Comparison of ENCODE assay signal across 20 cellular contexts in the genomic region with DNA sequence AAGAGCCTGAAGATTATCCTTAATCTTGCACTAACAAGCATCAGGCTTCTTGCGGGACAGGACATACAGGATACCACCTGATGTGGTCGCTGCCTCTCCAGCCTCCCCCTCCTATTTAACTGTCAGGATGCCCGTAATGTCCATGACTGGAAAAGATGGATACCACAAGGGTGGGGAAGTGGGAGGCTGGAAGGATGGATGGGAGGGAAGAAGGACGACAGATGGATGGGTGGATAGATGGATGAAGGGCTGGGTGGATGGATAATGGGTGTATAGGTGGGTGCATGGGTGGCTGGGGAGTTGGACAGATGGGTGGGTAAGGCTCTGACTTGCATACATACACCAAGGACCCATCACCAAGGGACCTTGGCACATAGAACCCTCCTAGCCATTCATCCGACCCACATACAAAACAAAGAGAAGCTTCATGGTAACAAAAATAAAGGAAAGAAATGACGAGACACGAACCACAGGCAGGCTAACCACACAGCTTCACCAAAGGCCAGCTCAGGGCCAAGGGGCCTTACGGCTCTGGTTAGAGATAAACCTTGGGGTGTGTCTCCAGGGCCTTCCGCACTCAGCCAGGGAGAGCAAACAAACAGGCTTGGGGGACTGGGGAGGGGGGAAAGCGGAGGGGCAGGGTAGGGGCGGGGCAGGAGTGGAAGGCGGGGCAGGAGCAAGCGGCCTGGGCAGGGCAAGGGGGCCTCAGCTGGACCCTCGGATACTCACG. TPM values are rescaled to one million over a fixed set of nuclear protein-coding genes. Genes with fewer than 3 reads are reported as not detected.
DNase-seq lines count a peak whose midpoint lies in the region; ATAC-seq, FAIRE-seq and TF ChIP-seq lines count a peak whose summit lies in the region.
"Had no signal": no experiment of that assay in that cellular context is flagged by ENCODE, and none has a peak within 500 bp of the region (broad histone marks: within the 10 kb centered on the region; RNA-seq: fewer than 3 reads in every experiment).

No MANE protein-coding gene starts in this region.

- H2BK120ac ChIP-seq in mesendoderm (ENCODE audit: low read depth, low read length), result no peak overlapping the region

- H3K79me2 ChIP-seq in HepG2 (ENCODE audit: insufficient read depth, low read length) (no peaks in the 10 kb centered on the region), mesendoderm (ENCODE audit: control insufficient read depth, insufficient read depth, low read length) (no peaks in the 10 kb centered on the region)

- H3K27me3 Mint-ChIP-seq in nephron progenitor cell (ENCODE audit: low read depth, poor library complexity), result no peaks in the 10 kb centered on the region
- H3K27me3 Mint-ChIP-seq: CD4-positive, alpha-beta T cell had no signal

- H3K4me3 Mint-ChIP-seq in nephron progenitor cell, result no peak overlapping the region
- H3K4me3 Mint-ChIP-seq: CD4-positive, alpha-beta T cell had no signal

- H2BK15ac ChIP-seq in mesendoderm (replicated peaks; ENCODE audit: low read depth), result no peak overlapping the region

- POLR2A ChIA-PET in HepG2 (lab: Yijun Ruan, JAX), result no interaction called here

- no peak overlapping the region for H2AFZ ChIP-seq in HepG2 (ENCODE audit: low read length)

- intact Hi-C loops in HepG2 (cut with micrococcal nuclease; ENCODE audit: unreplicated experiment) (no loop called here), right lobe of liver (cut with DNase I) (no loop called here), upper lobe of right lung (cut with DNase I) (no loop called here), heart right ventricle (cut with DNase I) (no loop called here), Right ventricle myocardium inferior (cut with DNase I) (no loop called here)

- H3K4me1 Mint-ChIP-seq in nephron progenitor cell, result no peaks in the 10 kb centered on the region

- no peak overlapping the region for H3K9ac ChIP-seq in HepG2 (ENCODE audit: insufficient read depth, low read depth, low read length)
- H3K9ac ChIP-seq in mesendoderm (ENCODE audit: low read length), result no peak overlapping the region

- CTCF ChIA-PET in HepG2 (lab: Yijun Ruan, JAX; ENCODE audit: low intra/inter-chr PET ratio, low total read pairs), result no interaction called here

- no peak for DNase-seq in HepG2 (ENCODE audit: low spot score)
- no peak for DNase-seq in right lobe of liver
- no peak for DNase-seq in nephron progenitor cell
- DNase-seq in upper lobe of right lung, result no peak
- no peak for DNase-seq in mesendoderm
- no peak for DNase-seq in heart right ventricle
- no peak for DNase-seq in Right ventricle myocardium inferior (ENCODE audit: missing footprints)
- DNase-seq: 8988T; BE2C; CD4-positive, alpha-beta T cell; DMS 273 treated with DMSO at 0.1 percent for 48 hours; GF-D8; NCI-H1417; NCI-H187 treated with DMSO at 0.1 percent for 48 hours; NCI-H446 treated with DMSO at 0.1 percent for 48 hours; NCI-H748 treated with DMSO at 0.1 percent for 48 hours; OCI-M1 had no signal

- TF ChIP-seq POLR2A in HepG2 (IDR thresholded peaks at IDR 0.05; ENCODE audit: insufficient read depth in 1 of 2, low read depth in 2 of 2, low read length in 2 of 2) (no peak), right lobe of liver (IDR thresholded peaks at IDR 0.05) (no peak), gastroesophageal sphincter (IDR thresholded peaks at IDR 0.05) (no peak)

- H2BK5ac ChIP-seq in mesendoderm (ENCODE audit: low read length), result no peak overlapping the region

- H3K4me1 ChIP-seq in HepG2 (ENCODE audit: insufficient read depth, low read length) (no peaks in the 10 kb centered on the region), right lobe of liver (no peaks in the 10 kb centered on the region), gastroesophageal sphincter (peaks cover 0 to 21% (median 0%) of the 10 kb centered on the region in 3 donors), upper lobe of right lung (no peaks in the 10 kb centered on the region), mesendoderm (ENCODE audit: control insufficient read depth, low read depth, low read length) (no peaks in the 10 kb centered on the region), heart right ventricle (peaks cover 0 to 11% (median 0%) of the 10 kb centered on the region in 9 donors)
- H3K4me1 ChIP-seq: BE2C had no signal

- no peak for TF ChIP-seq RAD21 in HepG2 (CRISPR knock-in tag; IDR thresholded peaks at IDR 0.05)

- H4K20me1 ChIP-seq in HepG2 (ENCODE audit: insufficient read depth, low read length), result no peaks in the 10 kb centered on the region

- peaks cover 29% of the 10 kb centered on the region for H3K36me3 Mint-ChIP-seq in nephron progenitor cell (ENCODE audit: low read depth)

- no peak overlapping the region for H3K4ac ChIP-seq in mesendoderm (ENCODE audit: low read depth, low read length)

- TF ChIP-seq CTCF in HepG2 (CRISPR knock-in tag; IDR thresholded peaks at IDR 0.05) (no peak), right lobe of liver (IDR thresholded peaks at IDR 0.05) (no peak), gastroesophageal sphincter (IDR thresholded peaks at IDR 0.05) (no peak), nephron progenitor cell (IDR thresholded peaks at IDR 0.05) (no peak), upper lobe of right lung (IDR thresholded peaks at IDR 0.05) (no peak), heart right ventricle (IDR thresholded peaks at IDR 0.05) (no peak)

- FAIRE-seq in HepG2 (lab: Jason Lieb, UNC), result no peak
- FAIRE-seq: GM12892, H1 had no signal

- BruUV-seq in HepG2 (replicated peaks; lab: Mats Ljungman, UMichigan), result no TSS peak

- no peaks in the 10 kb centered on the region for H3K27me3 ChIP-seq in HepG2 (ENCODE audit: control insufficient read depth in 1 of 2, insufficient read depth in 2 of 2, low read length in 2 of 2)
- no peaks in the 10 kb centered on the region for H3K27me3 ChIP-seq in right lobe of liver
- no peaks in the 10 kb centered on the region for H3K27me3 ChIP-seq in gastroesophageal sphincter
- H3K27me3 ChIP-seq in upper lobe of right lung, result no peaks in the 10 kb centered on the region
- no peaks in the 10 kb centered on the region for H3K27me3 ChIP-seq in mesendoderm (ENCODE audit: insufficient read depth, low read length, poor library complexity)
- H3K27me3 ChIP-seq in heart right ventricle, result no peaks in the 10 kb centered on the region
- H3K27me3 ChIP-seq: BE2C had no signal

- no peak overlapping the region for H2AK5ac ChIP-seq in mesendoderm (ENCODE audit: low read length)

- H3K9me3 ChIP-seq in HepG2 (ENCODE audit: low read length), result no peaks in the 10 kb centered on the region
- no peaks in the 10 kb centered on the region for H3K9me3 ChIP-seq in right lobe of liver
- H3K9me3 ChIP-seq in gastroesophageal sphincter, result no peaks in the 10 kb centered on the region
- H3K9me3 ChIP-seq in upper lobe of right lung, result no peaks in the 10 kb centered on the region
- no peaks in the 10 kb centered on the region for H3K9me3 ChIP-seq in heart right ventricle
- H3K9me3 ChIP-seq: BE2C had no signal

- H3K36me3 ChIP-seq in HepG2 (replicated peaks in 1 of 2; ENCODE audit: control insufficient read depth in 1 of 2, insufficient read depth in 2 of 2, low read length in 2 of 2) (peaks cover 20 to 44% of the 10 kb centered on the region in 2 experiments), right lobe of liver (no peaks in the 10 kb centered on the region), gastroesophageal sphincter (peaks cover 0 to 98% of the 10 kb centered on the region in 2 donors), upper lobe of right lung (peaks cover 73% of the 10 kb centered on the region), mesendoderm (ENCODE audit: control insufficient read depth, insufficient read depth, low read length) (peaks cover 9% of the 10 kb centered on the region), heart right ventricle (peaks cover 3 to 100% (median 87%) of the 10 kb centered on the region in 9 donors)
- H3K36me3 ChIP-seq: BE2C had no signal

- H3K79me1 ChIP-seq in mesendoderm (ENCODE audit: low read length), result no peaks in the 10 kb centered on the region

- no peak overlapping the region for H4K5ac ChIP-seq in mesendoderm (ENCODE audit: low read length)

- in situ Hi-C loops in HepG2 (cut with HindIII; ENCODE audit: extremely low pct_ligation_motif_present, low pct_unique_long_range_greater_than_20kb), result no loop called here

- H3K4me3 ChIP-seq in HepG2 (replicated peaks in 1 of 3; ENCODE audit: insufficient read depth in 1 of 3, low read depth in 2 of 3, low read length in 3 of 3) (no peak overlapping the region), right lobe of liver (no peak overlapping the region), gastroesophageal sphincter (no peak overlapping the region), upper lobe of right lung (no peak overlapping the region), mesendoderm (ENCODE audit: low read length) (no peak overlapping the region), heart right ventricle (no peak overlapping the region)

- WGBS in HepG2 (ENCODE audit: low lambda C conversion rate), result 86% methylated on average over 15 of the region's 15 CpGs
- 63% methylated on average over 6 of the region's 15 CpGs for WGBS in right lobe of liver (ENCODE audit: insufficient coverage, low coverage, low lambda C conversion rate, missing lambda C conversion rate)
- WGBS in gastroesophageal sphincter (ENCODE audit: low coverage in 1 of 2), 2 donors, result 71 to 74% methylated on average over 5 to 6 of the region's 15 CpGs
- no CpG with 5 or more reads among the region's 15 CpGs for WGBS in mesendoderm (ENCODE audit: extremely low coverage, insufficient coverage, low lambda C conversion rate)
- 84 to 89% methylated on average over 15 of the region's 15 CpGs for WGBS in heart right ventricle, 2 donors

- no peaks in the 10 kb centered on the region for H3K9me3 Mint-ChIP-seq in nephron progenitor cell
- H3K9me3 Mint-ChIP-seq: CD4-positive, alpha-beta T cell had no signal

- peak overlapping the region; percentile 56 for H3K27ac Mint-ChIP-seq in nephron progenitor cell
- H3K27ac Mint-ChIP-seq: CD4-positive, alpha-beta T cell had no signal

- H3K56ac ChIP-seq in mesendoderm (ENCODE audit: low read length), result no peak overlapping the region

- H3K4me2 ChIP-seq in HepG2 (ENCODE audit: low read depth, low read length) (no peak overlapping the region), mesendoderm (ENCODE audit: low read length) (no peak overlapping the region)

- H3K27ac ChIP-seq in HepG2 (ENCODE audit: extremely low read length, insufficient read depth, low read length) (no peak overlapping the region), right lobe of liver (no peak overlapping the region), gastroesophageal sphincter (peak overlapping the region in 3 of 4 donors; percentile 50 to 98 (median 66)), upper lobe of right lung (no peak overlapping the region), mesendoderm (ENCODE audit: low read depth, low read length) (no peak overlapping the region), heart right ventricle (no peak overlapping the region)

- H3K23ac ChIP-seq in mesendoderm (ENCODE audit: low read length), result no peak overlapping the region

- no peak for ATAC-seq in HepG2
- ATAC-seq in right lobe of liver, result no peak
- no peak for ATAC-seq in gastroesophageal sphincter
- ATAC-seq in upper lobe of right lung, result peak; percentile 56
- ATAC-seq in heart right ventricle, result no peak
- ATAC-seq in Right ventricle myocardium inferior, result no peak

- no peak overlapping the region for H3K18ac ChIP-seq in mesendoderm (ENCODE audit: low read length)

- no peak for TF ChIP-seq EP300 in HepG2 (IDR thresholded peaks at IDR 0.05; ENCODE audit: low read depth in 2 of 2, low read length in 2 of 2)
- no peak for TF ChIP-seq EP300 in HepG2 (CRISPR knock-in tag; IDR thresholded peaks at IDR 0.05; ENCODE audit: borderline replicate concordance)
- TF ChIP-seq EP300 in gastroesophageal sphincter (IDR thresholded peaks at IDR 0.05), result no peak

- no peak overlapping the region for H4K8ac ChIP-seq in mesendoderm (ENCODE audit: low read depth, low read length)

RNA-seq across cellular contexts. Expression of a gene that starts 50.5 kb away (rescaled TPM):
- 5.6 and 9.1 TPM in 2 replicates for total RNA-seq in HepG2 (2016; rRNA removed; fragmentation: Illumina TruSeq; extraction: Trizol)
- 4.1 and 4.6 TPM in 2 replicates for total RNA-seq in HepG2 (2016; cell fraction: cytosol; rRNA removed; fragmentation: Illumina TruSeq; extraction: Trizol; ENCODE audit: low read depth)
- 4.7 and 8.9 TPM in 2 replicates for total RNA-seq in HepG2 (2016; cell fraction: insoluble cytoplasmic fraction; rRNA removed; fragmentation: Illumina TruSeq; extraction: Trizol)
- total RNA-seq in HepG2 (2016; cell fraction: membrane; rRNA removed; fragmentation: Illumina TruSeq; extraction: Trizol), result 5.4 and 5.7 TPM in 2 replicates
- total RNA-seq in HepG2 (2016; cell fraction: nucleus; rRNA removed; fragmentation: Illumina TruSeq; extraction: Trizol), result 28.3 and 31.6 TPM in 2 replicates
- 10.3 and 13.1 TPM in 2 replicates for polyA plus RNA-seq in HepG2 (2011; rRNA removed)
- polyA plus RNA-seq in HepG2 (2011; cell fraction: cytosol; rRNA removed), result 3.8 and 6.6 TPM in 2 replicates
- 128 and 235 TPM in 2 replicates for polyA plus RNA-seq in HepG2 (2011; cell fraction: nucleus; rRNA removed)
- polyA plus RNA-seq in HepG2 (2012), result 17.9 and 25.0 TPM in 2 replicates
- polyA plus RNA-seq in HepG2 (2016; cell fraction: cytosol; fragmentation: Illumina TruSeq; extraction: Trizol; ENCODE audit: low read depth), result 1.9 TPM in 2 replicates
- polyA plus RNA-seq in HepG2 (2016; cell fraction: insoluble cytoplasmic fraction; fragmentation: Illumina TruSeq; extraction: Trizol; ENCODE audit: low read depth), result 7.0 and 9.8 TPM in 2 replicates
- 2.8 TPM in 2 replicates for polyA plus RNA-seq in HepG2 (2016; cell fraction: membrane; fragmentation: Illumina TruSeq; extraction: Trizol; ENCODE audit: low read depth)
- polyA plus RNA-seq in HepG2 (2016; cell fraction: nucleus; fragmentation: Illumina TruSeq; extraction: Trizol; ENCODE audit: insufficient read depth, low read depth), result 78.2 and 78.5 TPM in 2 replicates
- 24.8 and 26.5 TPM in 2 replicates for polyA minus RNA-seq in HepG2 (2011; rRNA and poly(A)+ RNA removed; ENCODE audit: low replicate concordance)
- 17.5 and 18.6 TPM in 2 replicates for polyA minus RNA-seq in HepG2 (2011; cell fraction: cytosol; rRNA and poly(A)+ RNA removed)
- 39.8 and 42.6 TPM in 2 replicates for polyA minus RNA-seq in HepG2 (2011; cell fraction: nucleus; rRNA and poly(A)+ RNA removed)
- 10 to 100 TPM; 31.3 to 90.9 (median 43.7) TPM for total RNA-seq in right lobe of liver
- 1,000 to 10,000 TPM in 1 of 4 donors, 100 to 1,000 TPM in 3; 311 to 1,021 (median 351) TPM for total RNA-seq in gastroesophageal sphincter
- total RNA-seq in upper lobe of right lung, result 393 TPM
- 10.1 TPM for polyA plus RNA-seq in mesendoderm (2013, experiment 1 of 2)
- 9.4 TPM for polyA plus RNA-seq in mesendoderm (2013, experiment 2 of 2)
- 100 to 1,000 TPM; 249 to 508 (median 320) TPM for total RNA-seq in heart right ventricle
- polyA plus RNA-seq in heart right ventricle, result 100 to 1,000 TPM; 221 to 276 TPM
- total RNA-seq in Right ventricle myocardium inferior, result 269 TPM

Comparison
In these comparisons a context has a peak if more than half of its experiments do, and no peak if none do; other contexts are left out.
1. H3K27ac ChIP-seq: peak in gastroesophageal sphincter (3 of 4); none in HepG2 (single experiment), right lobe of liver (0 of 3), upper lobe of right lung (single experiment), mesendoderm (single experiment) and heart right ventricle (0 of 10).